8 cellular contexts compared by ENCODE assay signal in genomic region chr17:5110816-5111215, GRCh38. TPM values are rescaled to one million over a fixed set of nuclear protein-coding genes. Genes with fewer than 3 reads are reported as not detected.
A peak's percentile ranks its signal among the peaks of the same experiment; 100 is the strongest.
DNase-seq lines count a peak whose midpoint lies in the region; ATAC-seq, FAIRE-seq and TF ChIP-seq lines count a peak whose summit lies in the region.

No MANE protein-coding gene starts in this region.

- peaks cover 0 to 9% (median 2%) of the 10 kb centered on the region in 4 donors for H3K27me3 ChIP-seq in upper lobe of left lung

- POLR2A ChIA-PET in activated CD8-positive, alpha-beta T cell treated with anti-CD3 and anti-CD28 coated beads, Interleukin-2, amount 10 ng/mL, durations not matched to agents 7 days and 5 days (lab: Charles Lee): interaction anchor here (0.7 kb wide), 1 partner anchor 201 kb away, joined by 3 read pairs; no protein-coding TSS in a partner anchor

- no peak for TF ChIP-seq EP300 in upper lobe of left lung (IDR thresholded peaks at IDR 0.05)

- peaks cover 40% of the 10 kb centered on the region for H3K4me1 Mint-ChIP-seq in activated naive CD4-positive, alpha-beta T cell treated with anti-CD3 and anti-CD28 coated beads, Interleukin-2, amount 50 U/mL, for 24 hours
- H3K4me1 Mint-ChIP-seq in activated CD8-positive, alpha-beta T cell treated with anti-CD3 and anti-CD28 coated beads, Interleukin-2, amount 10 ng/mL, durations not matched to agents 7 days and 5 days (ENCODE audit: low read depth): peaks cover 23% of the 10 kb centered on the region

- intact Hi-C loops in kidney (cut with DNase I): no loop called here
- intact Hi-C loops in left colon (cut with DNase I, micrococcal nuclease): no loop called here

- CTCF ChIA-PET in activated CD8-positive, alpha-beta T cell treated with anti-CD3 and anti-CD28 coated beads, Interleukin-2, amount 10 ng/mL, durations not matched to agents 7 days and 5 days (lab: Charles Lee): interaction anchor here (0.8 to 2.2 kb wide), 7 partner anchors 21 to 328 kb away, joined by 3 to 8 read pairs (median 4); partner anchors contain the start of genes C1QBP and ZNF594

- peaks cover 6% of the 10 kb centered on the region for H3K27me3 Mint-ChIP-seq in activated naive CD4-positive, alpha-beta T cell treated with anti-CD3 and anti-CD28 coated beads, Interleukin-2, amount 50 U/mL, for 24 hours
- peaks cover 8% of the 10 kb centered on the region for H3K27me3 Mint-ChIP-seq in activated CD8-positive, alpha-beta T cell treated with anti-CD3 and anti-CD28 coated beads, Interleukin-2, amount 10 ng/mL, durations not matched to agents 7 days and 5 days (ENCODE audit: low read depth)

- H3K27ac Mint-ChIP-seq in activated naive CD4-positive, alpha-beta T cell treated with anti-CD3 and anti-CD28 coated beads, Interleukin-2, amount 50 U/mL, for 24 hours: peak overlapping the region; percentile 84
- peak overlapping the region; percentile 58 for H3K27ac Mint-ChIP-seq in activated CD8-positive, alpha-beta T cell treated with anti-CD3 and anti-CD28 coated beads, Interleukin-2, amount 10 ng/mL, durations not matched to agents 7 days and 5 days

- no peak overlapping the region for H3K27ac ChIP-seq in kidney (ENCODE audit: low read depth in 2 of 2, low read length in 2 of 2)
- H3K27ac ChIP-seq in upper lobe of left lung: peak overlapping the region in 3 of 4 donors; percentile 71 to 80 (median 75)

- peaks cover 31% of the 10 kb centered on the region for H3K36me3 Mint-ChIP-seq in activated naive CD4-positive, alpha-beta T cell treated with anti-CD3 and anti-CD28 coated beads, Interleukin-2, amount 50 U/mL, for 24 hours
- peaks cover 66% of the 10 kb centered on the region for H3K36me3 Mint-ChIP-seq in activated CD8-positive, alpha-beta T cell treated with anti-CD3 and anti-CD28 coated beads, Interleukin-2, amount 10 ng/mL, durations not matched to agents 7 days and 5 days (ENCODE audit: low read depth)

- no peaks in the 10 kb centered on the region for H3K9me3 Mint-ChIP-seq in activated naive CD4-positive, alpha-beta T cell treated with anti-CD3 and anti-CD28 coated beads, Interleukin-2, amount 50 U/mL, for 24 hours
- peaks cover 11% of the 10 kb centered on the region for H3K9me3 Mint-ChIP-seq in activated CD8-positive, alpha-beta T cell treated with anti-CD3 and anti-CD28 coated beads, Interleukin-2, amount 10 ng/mL, durations not matched to agents 7 days and 5 days (ENCODE audit: insufficient read depth)

- no peak for TF ChIP-seq CTCF in kidney (IDR thresholded peaks at IDR 0.05; ENCODE audit: borderline replicate concordance, extremely low read depth, insufficient read depth)
- no peak for TF ChIP-seq CTCF in upper lobe of left lung (IDR thresholded peaks at IDR 0.05)

- peaks cover 3 to 5% of the 10 kb centered on the region in 2 donors for H3K4me1 ChIP-seq in kidney (ENCODE audit: control insufficient read depth in 1 of 2, insufficient read depth in 1 of 2, low read depth in 1 of 2, low read length in 2 of 2)
- H3K4me1 ChIP-seq in upper lobe of left lung: peaks cover 11 to 15% (median 14%) of the 10 kb centered on the region in 4 donors

- H3K4me3 ChIP-seq in kidney (ENCODE audit: low read length in 2 of 2) (peak overlapping the region; percentile 72 to 94), upper lobe of left lung (peak overlapping the region; percentile 57 to 90 (median 77))

- no peak for DNase-seq in activated naive CD4-positive, alpha-beta T cell treated with anti-CD3 and anti-CD28 coated beads, Interleukin-2, amount 50 U/mL, for 16 hours
- DNase-seq in activated CD8-positive, alpha-beta T cell treated with anti-CD3 and anti-CD28 coated beads, Interleukin-2, amount 10 ng/mL, durations not matched to agents 7 days and 5 days: no peak
- DNase-seq in kidney (no peak), upper lobe of left lung (no peak), left colon (no peak), NCI-H345 treated with DMSO at 0.1 percent for 48 hours (lab: John Stamatoyannopoulos, UW; ENCODE audit: unreplicated experiment) (no peak), COR-L47 (lab: John Stamatoyannopoulos, UW) (no peak)

- H3K9me3 ChIP-seq in kidney (ENCODE audit: control insufficient read depth in 1 of 2, low read length in 2 of 2) (no peaks in the 10 kb centered on the region), upper lobe of left lung (peaks cover 0 to 5% (median 0%) of the 10 kb centered on the region in 4 donors)

- H3K9ac ChIP-seq in kidney (ENCODE audit: low read length in 2 of 2): peak overlapping the region; percentile 3 to 73

- H3K36me3 ChIP-seq in kidney (ENCODE audit: control insufficient read depth in 1 of 2, insufficient read depth in 2 of 2, low read length in 2 of 2) (peaks cover 10 to 15% of the 10 kb centered on the region in 2 donors), upper lobe of left lung (peaks cover 4 to 34% (median 11%) of the 10 kb centered on the region in 4 donors)

- no peak for ATAC-seq in activated CD8-positive, alpha-beta T cell treated with anti-CD3 and anti-CD28 coated beads, Interleukin-2, amount 10 ng/mL, durations not matched to agents 7 days and 5 days
- ATAC-seq in upper lobe of left lung (ENCODE audit: low FRiP score in 2 of 2) (no peak), left colon (no peak)

- 20% methylated on average over 8 of the region's 8 CpGs for WGBS in upper lobe of left lung, 2 donors

- peak overlapping the region; percentile 95 for H3K4me3 Mint-ChIP-seq in activated naive CD4-positive, alpha-beta T cell treated with anti-CD3 and anti-CD28 coated beads, Interleukin-2, amount 50 U/mL, for 24 hours
- peak overlapping the region; percentile 71 for H3K4me3 Mint-ChIP-seq in activated CD8-positive, alpha-beta T cell treated with anti-CD3 and anti-CD28 coated beads, Interleukin-2, amount 10 ng/mL, durations not matched to agents 7 days and 5 days

- no peak for TF ChIP-seq POLR2A in upper lobe of left lung (IDR thresholded peaks at IDR 0.05)

- FAIRE-seq in kidney (lab: Jason Lieb, UNC): no peak

RNA-seq across cellular contexts. Expression of gene ZNF232, which starts 0.9 kb away (rescaled TPM):
- 10 to 100 TPM in 1 of 2 experiments, 1 to 10 TPM in 1; 9.8 to 10.2 TPM for total RNA-seq in activated CD8-positive, alpha-beta T cell treated with anti-CD3 and anti-CD28 coated beads, Interleukin-2, amount 10 ng/mL, durations not matched to agents 7 days and 5 days
- total RNA-seq in kidney (8.0 TPM), upper lobe of left lung (10 to 100 TPM in 2 of 6 donors, 1 to 10 TPM in 4; 5.5 to 27.2 (median 9.4) TPM), left colon (1 to 10 TPM; 7.1 to 7.7 TPM)
- polyA plus RNA-seq in kidney (ENCODE audit: insufficient read depth, low read depth, low replicate concordance): 6.9 TPM

RNA-seq across cellular contexts. Expression of gene USP6, which starts 5.0 kb away (rescaled TPM):
- total RNA-seq in activated CD8-positive, alpha-beta T cell treated with anti-CD3 and anti-CD28 coated beads, Interleukin-2, amount 10 ng/mL, durations not matched to agents 7 days and 5 days: under 1 TPM; 0.08 to 0.10 TPM
- 0.19 TPM for total RNA-seq in kidney
- 0.06 TPM for polyA plus RNA-seq in kidney (ENCODE audit: insufficient read depth, low read depth, low replicate concordance)
- 1 to 10 TPM in 1 of 6 donors, under 1 TPM in 4, not detected in 1; 0.15 to 8.4 (median 0.29) TPM for total RNA-seq in upper lobe of left lung
- under 1 TPM; 0.08 to 0.12 TPM for total RNA-seq in left colon

RNA-seq across cellular contexts. Expression of gene ZFP3, which starts 32.5 kb away (rescaled TPM):
- 1 to 10 TPM; 3.3 to 3.5 TPM for total RNA-seq in activated CD8-positive, alpha-beta T cell treated with anti-CD3 and anti-CD28 coated beads, Interleukin-2, amount 10 ng/mL, durations not matched to agents 7 days and 5 days
- total RNA-seq in kidney: 10.0 TPM
- polyA plus RNA-seq in kidney (ENCODE audit: insufficient read depth, low read depth, low replicate concordance): 3.4 TPM
- 1 to 10 TPM in 5 of 6 donors, under 1 TPM in 1; 0.89 to 9.7 (median 5.3) TPM for total RNA-seq in upper lobe of left lung
- total RNA-seq in left colon: 1 to 10 TPM; 8.0 to 8.6 TPM

Comparison
In these comparisons a context has a peak if more than half of its experiments do, and no peak if none do; other contexts are left out.
1. H3K27ac ChIP-seq: peak in upper lobe of left lung (3 of 4); none in kidney (0 of 2).